8 cellular contexts compared by ENCODE assay signal in genomic region chr16:74813109-74813641, GRCh38. TPM values are rescaled to one million over a fixed set of nuclear protein-coding genes. Genes with fewer than 3 reads are reported as not detected.
DNase-seq lines count a peak whose midpoint lies in the region; ATAC-seq, FAIRE-seq and TF ChIP-seq lines count a peak whose summit lies in the region.

No MANE protein-coding gene starts in this region.

- no peaks in the 10 kb centered on the region for H3K79me2 ChIP-seq in endothelial cell of umbilical vein (ENCODE audit: control insufficient read depth, insufficient read depth, low read length)

- no peaks in the 10 kb centered on the region for H4K20me1 ChIP-seq in endothelial cell of umbilical vein (replicated peaks; ENCODE audit: control insufficient read depth, extremely low read depth, insufficient read depth, low read length)

- peak; percentile 99 for ATAC-seq in GM19455 (IDR thresholded peaks at IDR 0.05; ENCODE audit: unreplicated experiment)
- ATAC-seq in HG03520 (IDR thresholded peaks at IDR 0.05; ENCODE audit: unreplicated experiment) = peak; percentile 95

- no peak overlapping the region for H3K9ac ChIP-seq in endothelial cell of umbilical vein (replicated peaks; ENCODE audit: extremely low read depth, insufficient read depth, low read length)

- dilution Hi-C loops in endothelial cell of umbilical vein (cut with MboI; ENCODE audit: extremely low pct_ligation_motif_present, low sequenced_read_pairs) = no loop called here

- H3K36me3 ChIP-seq in endothelial cell of umbilical vein (ENCODE audit: control insufficient read depth in 2 of 2, extremely low read depth in 1 of 2, insufficient read depth in 2 of 2, low read length in 2 of 2) = no peaks in the 10 kb centered on the region

- H3K4me3 ChIP-seq in endothelial cell of umbilical vein (replicated peaks in 1 of 3; ENCODE audit: insufficient read depth in 1 of 3, low read depth in 1 of 3, low read length in 3 of 3) = no peak overlapping the region

- H2AFZ ChIP-seq in endothelial cell of umbilical vein (ENCODE audit: low read depth, low read length) = peak overlapping the region; percentile 40

- POLR2A ChIA-PET in endothelial cell of umbilical vein (lab: Charles Lee) = no interaction called here

- H3K27me3 ChIP-seq in endothelial cell of umbilical vein (ENCODE audit: control insufficient read depth in 2 of 2, insufficient read depth in 2 of 2, low read length in 2 of 2) = peaks cover 0 to 8% of the 10 kb centered on the region in 2 experiments

- BruUV-seq in endothelial cell of umbilical vein (replicated peaks; lab: Mats Ljungman, UMichigan) = no TSS peak

- H3K27ac ChIP-seq in endothelial cell of umbilical vein (ENCODE audit: insufficient read depth, low read depth, low read length) = no peak overlapping the region

- TF ChIP-seq CTCF in endothelial cell of umbilical vein (IDR thresholded peaks at IDR 0.05; ENCODE audit: extremely low read depth in 1 of 2, insufficient read depth in 1 of 2, low read depth in 1 of 2, low read length in 2 of 2) = peak; percentile 97 to 98

- DNase-seq in CMK (ENCODE audit: low read depth) (peak; percentile 30), NOMO-1 (lab: John Stamatoyannopoulos, UW; ENCODE audit: unreplicated experiment in 2 of 2) (peak; percentile 42 to 48), endothelial cell of umbilical vein (ENCODE audit: low read depth, low spot score) (peak; percentile 61), midbrain (lab: John Stamatoyannopoulos, UW) (peak; percentile 83)
- DNase-seq in activated CD8-positive, alpha-beta memory T cell treated with anti-CD3 and anti-CD28 coated beads, Interleukin-2, amount 50 U/mL, for 1 hour (ENCODE audit: extremely low read depth) = peak; percentile 9
- peak; percentile 64 to 72 for DNase-seq in stimulated activated CD8-positive, alpha-beta memory T cell treated with anti-CD3 and anti-CD28 coated beads, Interleukin-2, amount 100 ng/mL, for 48 hours (ENCODE audit: low read depth in 2 of 2)

- no peaks in the 10 kb centered on the region for H3K9me1 ChIP-seq in endothelial cell of umbilical vein (replicated peaks; ENCODE audit: control insufficient read depth, extremely low read depth, insufficient read depth, low read length)

- H3K4me1 ChIP-seq in endothelial cell of umbilical vein (ENCODE audit: control insufficient read depth, extremely low read depth, insufficient read depth, low read length) = no peaks in the 10 kb centered on the region

- peak; percentile 86 for FAIRE-seq in endothelial cell of umbilical vein (lab: Jason Lieb, UNC)

- H3K4me2 ChIP-seq in endothelial cell of umbilical vein (ENCODE audit: insufficient read depth, low read length) = no peak overlapping the region

- CTCF ChIA-PET in endothelial cell of umbilical vein (lab: Charles Lee) = interaction anchor here (0.6 to 5.4 kb wide), 16 partner anchors 9 to 298 kb away, joined by 3 to 144 read pairs (median 5); partner anchors contain the start of gene FA2H

- TF ChIP-seq POLR2A in endothelial cell of umbilical vein (IDR thresholded peaks at IDR 0.05; ENCODE audit: low read depth, low read length) = no peak

- no peaks in the 10 kb centered on the region for H3K9me3 ChIP-seq in endothelial cell of umbilical vein (replicated peaks; ENCODE audit: control insufficient read depth, insufficient read depth, low read length)

- intact Hi-C loops in endothelial cell of umbilical vein (cut with micrococcal nuclease) = loop anchor here (1.0 kb wide), 3 partner anchors 49 to 298 kb away; no protein-coding TSS in a partner anchor

TF ChIP-seq in endothelial cell of umbilical vein, 7 proteins besides CTCF, POLR2A, EP300 and RAD21:
- TF ChIP-seq MYC (IDR thresholded peaks at IDR 0.05; ENCODE audit: low read depth, low read length) (no peak), JUN (IDR thresholded peaks at IDR 0.05; ENCODE audit: borderline replicate concordance, insufficient read depth, insufficient read length, low read depth) (no peak), POLR2AphosphoS5 (IDR thresholded peaks at IDR 0.05; ENCODE audit: insufficient read depth, low read depth, low read length) (no peak), FOS (IDR thresholded peaks at IDR 0.05; ENCODE audit: borderline replicate concordance, insufficient read depth, low read length) (no peak), MAX (IDR thresholded peaks at IDR 0.05; ENCODE audit: insufficient read depth, insufficient read length) (no peak), GATA2 (IDR thresholded peaks at IDR 0.05; ENCODE audit: insufficient read depth, insufficient read length, low read depth, low read length) (no peak), EZH2 (IDR thresholded peaks at IDR 0.05; ENCODE audit: borderline replicate concordance, low read depth, low read length, severe bottlenecking) (no peak)

RNA-seq across cellular contexts. Expression of gene FA2H, which starts 38.6 kb away (rescaled TPM):
- total RNA-seq in endothelial cell of umbilical vein = not detected in 2 replicates
- not detected in 2 replicates for polyA plus RNA-seq in endothelial cell of umbilical vein
- not detected in 2 replicates for polyA plus RNA-seq in endothelial cell of umbilical vein (2011; cell fraction: cytosol; rRNA removed)
- not detected in 2 replicates for polyA plus RNA-seq in endothelial cell of umbilical vein (2011; cell fraction: nucleus; rRNA removed)
- not detected in 2 replicates for polyA plus RNA-seq in endothelial cell of umbilical vein (2012)
- not detected in 2 replicates for polyA minus RNA-seq in endothelial cell of umbilical vein
- polyA minus RNA-seq in endothelial cell of umbilical vein (2011; cell fraction: cytosol; rRNA and poly(A)+ RNA removed) = 14.6 TPM
- polyA minus RNA-seq in endothelial cell of umbilical vein (2011; cell fraction: nucleus; rRNA and poly(A)+ RNA removed) = not detected in 2 replicates

Comparison
In these comparisons a context has a peak if more than half of its experiments do, and no peak if none do; other contexts are left out.
1. DNase-seq: peak in every context shown above with its lines; median percentile 83 in midbrain; 68 in stimulated activated CD8-positive, alpha-beta memory T cell treated with anti-CD3 and anti-CD28 coated beads, Interleukin-2, amount 100 ng/mL, for 48 hours; 61 in endothelial cell of umbilical vein; 45 in NOMO-1; 30 in CMK; 9 in activated CD8-positive, alpha-beta memory T cell treated with anti-CD3 and anti-CD28 coated beads, Interleukin-2, amount 50 U/mL, for 1 hour.